27 cellular contexts compared by ENCODE assay signal in the genomic region with DNA sequence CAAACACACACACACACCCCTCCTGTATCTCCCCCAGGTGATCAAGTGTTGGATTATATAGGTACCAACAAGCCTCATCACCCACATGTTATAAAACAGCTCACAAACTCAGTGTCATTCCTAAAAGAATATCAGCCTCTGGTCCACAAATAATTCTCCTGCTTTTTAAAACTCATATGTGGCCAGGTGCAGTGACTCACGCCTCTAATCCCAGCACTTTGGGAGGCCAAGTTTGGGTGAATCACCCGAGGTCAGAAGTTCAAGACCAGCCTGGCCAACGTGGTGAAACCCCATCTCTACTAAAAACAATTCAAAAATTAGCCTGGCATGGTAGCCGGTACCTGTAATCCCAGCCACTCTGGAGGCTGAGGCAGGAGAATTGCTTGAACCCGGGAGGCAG.
DNase-seq lines count a peak whose midpoint lies in the region; ATAC-seq, FAIRE-seq and TF ChIP-seq lines count a peak whose summit lies in the region.
"Had no signal": no experiment of that assay in that cellular context is flagged by ENCODE, and none has a peak within 500 bp of the region (broad histone marks: within the 10 kb centered on the region; RNA-seq: fewer than 3 reads in every experiment).

No MANE protein-coding gene starts in this region.

- ATAC-seq in HG02678 (IDR thresholded peaks at IDR 0.05; ENCODE audit: unreplicated experiment) = no peak
- ATAC-seq: activated CD4-positive, CD25-positive, alpha-beta regulatory T cell treated with anti-CD3 and anti-CD28 coated beads, Interleukin-2, amount 50 U/mL, for 24 hours; activated T-cell treated with anti-CD3 and anti-CD28 coated beads, Interleukin-2, amount 50 U/mL, for 72 hours; body of pancreas; left ventricle myocardium superior; right lobe of liver had no signal

- no peak for FAIRE-seq in bronchial epithelial cell (lab: Jason Lieb, UNC)
- FAIRE-seq: islet of Langerhans, TTC549 had no signal

- peak; percentile 9 for DNase-seq in HS-5 (ENCODE audit: low read depth)
- peak; percentile 18 for DNase-seq in RPMI7951 (ENCODE audit: low read depth)
- peak; percentile 35 for DNase-seq in bronchial epithelial cell (ENCODE audit: low read depth)
- DNase-seq in renal cortical epithelial cell (ENCODE audit: low read depth) = peak; percentile 34
- no peak for DNase-seq in cardiac septum (ENCODE audit: low spot score)
- no peak for DNase-seq in globus pallidus (ENCODE audit: low spot score)
- no peak for DNase-seq in CD1c-positive myeloid dendritic cell (ENCODE audit: extremely low spot score)
- DNase-seq: activated CD4-positive, alpha-beta T cell treated with anti-CD3 and anti-CD28 coated beads, Interleukin-2, amount 50 U/mL, for 4 hours; activated naive CD4-positive, alpha-beta T cell treated with Interleukin-2 at 50 U/mL for 16 hours; activated T-cell treated with anti-CD3 and anti-CD28 coated beads, Interleukin-2, amount 50 U/mL, for 72 hours; body of pancreas; COR-L47; GDM1; left ventricle myocardium superior; NCI-H146; NCI-H2107; NCI-H345; NCI-H748 treated with DMSO at 0.1 percent for 48 hours; right lobe of liver; stimulated activated CD8-positive, alpha-beta memory T cell treated with anti-CD3 and anti-CD28 coated beads, Interleukin-4, amount 100 ng/mL, for 48 hours had no signal

- H3K4me3 ChIP-seq in bronchial epithelial cell (ENCODE audit: low read depth, low read length) = no peak overlapping the region
- H3K4me3 ChIP-seq: BLaER1 treated with 17β-estradiol and CSF1 and Interleukin-3, amounts not matched to agents 10 nM and 100 nM; body of pancreas; right lobe of liver; SK-N-MC; thoracic aorta had no signal

- no peaks in the 10 kb centered on the region for H3K36me3 ChIP-seq in bronchial epithelial cell (ENCODE audit: control insufficient read depth, insufficient read depth, low read length)
- H3K36me3 ChIP-seq: BLaER1 treated with 17β-estradiol and CSF1 and Interleukin-3, amounts not matched to agents 10 nM and 100 nM; right lobe of liver; thoracic aorta had no signal

- intact Hi-C loops in cardiac septum (cut with DNase I) = no loop called here

- H3K27me3 ChIP-seq in bronchial epithelial cell (ENCODE audit: control insufficient read depth, insufficient read depth, low read length) = no peaks in the 10 kb centered on the region
- H3K27me3 ChIP-seq: BLaER1 treated with 17β-estradiol and CSF1 and Interleukin-3, amounts not matched to agents 10 nM and 100 nM; body of pancreas; right lobe of liver had no signal

- no peak for TF ChIP-seq CTCF in bronchial epithelial cell (IDR thresholded peaks at IDR 0.05; ENCODE audit: insufficient read depth, low read length, severe bottlenecking)

Comparison
In these comparisons a context has a peak if more than half of its experiments do, and no peak if none do; other contexts are left out.
1. DNase-seq: peak in HS-5 (single experiment), RPMI7951 (single experiment), bronchial epithelial cell (single experiment) and renal cortical epithelial cell (single experiment); none in cardiac septum (single experiment), globus pallidus (single experiment) and CD1c-positive myeloid dendritic cell (single experiment).